8 cellular contexts compared by ENCODE assay signal in genomic region chr22:30922151-30922611, GRCh38. TPM values are rescaled to one million over a fixed set of nuclear protein-coding genes. Genes with fewer than 3 reads are reported as not detected.
DNase-seq lines count a peak whose midpoint lies in the region; ATAC-seq and TF ChIP-seq lines count a peak whose summit lies in the region.

No MANE protein-coding gene starts in this region.

- no peak overlapping the region for H3K9ac ChIP-seq in skeletal muscle satellite cell (ENCODE audit: low read depth, low read length)

- peak overlapping the region; percentile 73 for H3K4me2 ChIP-seq in skeletal muscle satellite cell (ENCODE audit: low read length)

- no peak for ATAC-seq in GM18511 (IDR thresholded peaks at IDR 0.05; ENCODE audit: unreplicated experiment)

- no peak overlapping the region for H3K4me3 ChIP-seq in GM06990 (replicated peaks; ENCODE audit: low read depth, low read length)
- peak overlapping the region; percentile 43 for H3K4me3 ChIP-seq in skeletal muscle satellite cell (ENCODE audit: low read length)

- TF ChIP-seq CTCF in GM06990 (IDR thresholded peaks at IDR 0.05; ENCODE audit: insufficient read depth, low read length, poor library complexity, severe bottlenecking), result no peak

- no peaks in the 10 kb centered on the region for H3K4me1 ChIP-seq in skeletal muscle satellite cell (ENCODE audit: control insufficient read depth, insufficient read depth, low read length)

- peak; percentile 37 for DNase-seq in GM06990 (ENCODE audit: extremely low read depth, insufficient read length)
- peak; percentile 81 to 82 for DNase-seq in NOMO-1 (lab: John Stamatoyannopoulos, UW; ENCODE audit: unreplicated experiment in 2 of 2)
- peak; percentile 93 for DNase-seq in activated effector memory CD4-positive, alpha-beta T cell treated with anti-CD3 and anti-CD28 coated beads, Interleukin-2, amount 50 U/mL, for 16 hours
- DNase-seq in cardiac septum (ENCODE audit: low spot score), result peak; percentile 77
- no peak for DNase-seq in NCI-H2029 treated with DMSO at 0.1 percent for 48 hours (lab: John Stamatoyannopoulos, UW)
- no peak for DNase-seq in iPS-NIHi7 (ENCODE audit: extremely low spot score)

- no peaks in the 10 kb centered on the region for H3K27me3 ChIP-seq in GM06990 (replicated peaks; ENCODE audit: control insufficient read depth, insufficient read depth, low read length)
- no peaks in the 10 kb centered on the region for H3K27me3 ChIP-seq in skeletal muscle satellite cell (ENCODE audit: control insufficient read depth, insufficient read depth, low read length)

- H3K36me3 ChIP-seq in GM06990 (ENCODE audit: control insufficient read depth, insufficient read depth, low read length) (peaks cover 8% of the 10 kb centered on the region), skeletal muscle satellite cell (ENCODE audit: insufficient read depth, low read length) (peaks cover 20% of the 10 kb centered on the region)

- H3K9me3 ChIP-seq in skeletal muscle satellite cell (replicated peaks; ENCODE audit: low read length), result no peaks in the 10 kb centered on the region

- intact Hi-C loops in cardiac septum (cut with DNase I), result loop anchor here (5.0 kb wide), 1 partner anchor 290 kb away; no protein-coding TSS in a partner anchor

RNA-seq across cellular contexts. Expression of gene MORC2, which starts 46.4 kb away (rescaled TPM):
- 20.6 TPM for total RNA-seq in cardiac septum
- total RNA-seq in skeletal muscle satellite cell (2012; rRNA removed), result 15.9 and 17.7 TPM in 2 replicates

RNA-seq across cellular contexts. Expression of gene TUG1, which starts 46.9 kb away (rescaled TPM):
- total RNA-seq in cardiac septum, result 52.6 TPM
- 41.3 and 43.1 TPM in 2 replicates for total RNA-seq in skeletal muscle satellite cell (2012; rRNA removed)

Comparison
In these comparisons a context has a peak if more than half of its experiments do, and no peak if none do; other contexts are left out.
1. DNase-seq: peak in GM06990 (single experiment), NOMO-1 (2 of 2), activated effector memory CD4-positive, alpha-beta T cell treated with anti-CD3 and anti-CD28 coated beads, Interleukin-2, amount 50 U/mL, for 16 hours (single experiment) and cardiac septum (single experiment); none in NCI-H2029 treated with DMSO at 0.1 percent for 48 hours (single experiment) and iPS-NIHi7 (single experiment).